Comparison of ENCODE assay signal across 1 cellular context in the genomic region with DNA sequence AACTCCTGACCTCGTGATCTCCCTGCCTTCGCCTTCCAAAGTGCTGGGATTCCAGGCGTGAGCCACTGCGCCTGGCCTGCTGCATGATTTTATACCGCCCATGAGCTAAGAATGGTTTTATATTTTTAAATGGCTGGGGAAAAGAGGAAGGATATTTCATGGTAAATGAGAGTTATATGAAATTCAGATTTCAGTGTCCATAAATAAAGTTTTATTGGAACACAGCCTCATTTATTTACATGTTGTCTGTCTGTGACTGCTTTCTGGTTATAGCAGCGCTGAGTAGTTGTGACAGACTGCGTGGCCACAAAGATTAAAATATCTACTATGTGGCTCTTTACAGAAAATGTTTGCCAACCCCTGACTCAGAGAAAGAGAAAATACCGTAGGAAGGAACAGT.
TF ChIP-seq lines count a peak whose summit lies in the region.

No MANE protein-coding gene starts in this region.

TF ChIP-seq in GM23338, 12 proteins besides CTCF, POLR2A, EP300 and RAD21 (continued from another document):
- TF ChIP-seq, protein P1, sequence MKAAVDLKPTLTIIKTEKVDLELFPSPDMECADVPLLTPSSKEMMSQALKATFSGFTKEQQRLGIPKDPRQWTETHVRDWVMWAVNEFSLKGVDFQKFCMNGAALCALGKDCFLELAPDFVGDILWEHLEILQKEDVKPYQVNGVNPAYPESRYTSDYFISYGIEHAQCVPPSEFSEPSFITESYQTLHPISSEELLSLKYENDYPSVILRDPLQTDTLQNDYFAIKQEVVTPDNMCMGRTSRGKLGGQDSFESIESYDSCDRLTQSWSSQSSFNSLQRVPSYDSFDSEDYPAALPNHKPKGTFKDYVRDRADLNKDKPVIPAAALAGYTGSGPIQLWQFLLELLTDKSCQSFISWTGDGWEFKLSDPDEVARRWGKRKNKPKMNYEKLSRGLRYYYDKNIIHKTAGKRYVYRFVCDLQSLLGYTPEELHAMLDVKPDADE (IDR thresholded peaks at IDR 0.05), result no peak
- TF ChIP-seq, protein P2, sequence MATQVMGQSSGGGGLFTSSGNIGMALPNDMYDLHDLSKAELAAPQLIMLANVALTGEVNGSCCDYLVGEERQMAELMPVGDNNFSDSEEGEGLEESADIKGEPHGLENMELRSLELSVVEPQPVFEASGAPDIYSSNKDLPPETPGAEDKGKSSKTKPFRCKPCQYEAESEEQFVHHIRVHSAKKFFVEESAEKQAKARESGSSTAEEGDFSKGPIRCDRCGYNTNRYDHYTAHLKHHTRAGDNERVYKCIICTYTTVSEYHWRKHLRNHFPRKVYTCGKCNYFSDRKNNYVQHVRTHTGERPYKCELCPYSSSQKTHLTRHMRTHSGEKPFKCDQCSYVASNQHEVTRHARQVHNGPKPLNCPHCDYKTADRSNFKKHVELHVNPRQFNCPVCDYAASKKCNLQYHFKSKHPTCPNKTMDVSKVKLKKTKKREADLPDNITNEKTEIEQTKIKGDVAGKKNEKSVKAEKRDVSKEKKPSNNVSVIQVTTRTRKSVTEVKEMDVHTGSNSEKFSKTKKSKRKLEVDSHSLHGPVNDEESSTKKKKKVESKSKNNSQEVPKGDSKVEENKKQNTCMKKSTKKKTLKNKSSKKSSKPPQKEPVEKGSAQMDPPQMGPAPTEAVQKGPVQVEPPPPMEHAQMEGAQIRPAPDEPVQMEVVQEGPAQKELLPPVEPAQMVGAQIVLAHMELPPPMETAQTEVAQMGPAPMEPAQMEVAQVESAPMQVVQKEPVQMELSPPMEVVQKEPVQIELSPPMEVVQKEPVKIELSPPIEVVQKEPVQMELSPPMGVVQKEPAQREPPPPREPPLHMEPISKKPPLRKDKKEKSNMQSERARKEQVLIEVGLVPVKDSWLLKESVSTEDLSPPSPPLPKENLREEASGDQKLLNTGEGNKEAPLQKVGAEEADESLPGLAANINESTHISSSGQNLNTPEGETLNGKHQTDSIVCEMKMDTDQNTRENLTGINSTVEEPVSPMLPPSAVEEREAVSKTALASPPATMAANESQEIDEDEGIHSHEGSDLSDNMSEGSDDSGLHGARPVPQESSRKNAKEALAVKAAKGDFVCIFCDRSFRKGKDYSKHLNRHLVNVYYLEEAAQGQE (IDR thresholded peaks at IDR 0.05; ENCODE audit: unreplicated experiment), result no peak
- TF ChIP-seq POLR2AphosphoS5 (IDR thresholded peaks at IDR 0.05; ENCODE audit: low read depth) (no peak), ZNF462 (CRISPR knock-in tag; IDR thresholded peaks at IDR 0.05) (no peak), JUNB (IDR thresholded peaks at IDR 0.05; ENCODE audit: unreplicated experiment) (no peak), NANOG (IDR thresholded peaks at IDR 0.05; ENCODE audit: borderline replicate concordance) (no peak), CREB1 (CRISPR knock-in tag; IDR thresholded peaks at IDR 0.05; ENCODE audit: low read depth) (no peak), ZNF114 (CRISPR knock-in tag; IDR thresholded peaks at IDR 0.05) (no peak), EZH2 (IDR thresholded peaks at IDR 0.05; ENCODE audit: low read depth, unreplicated experiment) (no peak)
TF ChIP-seq in GM23338: peak in this region for 0.
